ENCODE assay signal across 34 cellular contexts in genomic region chr3:86519819-86520218, GRCh38.
"Had no signal": no experiment of that assay in that cellular context is flagged by ENCODE, and none has a peak within 500 bp of the region (broad histone marks: within the 10 kb centered on the region; RNA-seq: fewer than 3 reads in every experiment).

No MANE protein-coding gene starts in this region.

- H3K27me3 ChIP-seq: MG63 had no signal

- H3K27ac ChIP-seq: KMS-11 had no signal

- H3K9ac ChIP-seq: KMS-11 had no signal

- H3K36me3 ChIP-seq: MG63 had no signal

- H3K9me3 ChIP-seq: MG63 had no signal

- H3K4me2 ChIP-seq: KMS-11 had no signal

- H3K4me3 ChIP-seq: MG63 had no signal

- DNase-seq: Karpas-422, Kasumi-1, MG63, MM.1S, MV-4-11, NCI-H1048, NCI-H1092, NCI-H1092 treated with DMSO at 0.1 percent for 48 hours, NCI-H1105, NCI-H1105 treated with DMSO at 0.1 percent for 48 hours, NCI-H1417, NCI-H1417 treated with DMSO at 0.1 percent for 48 hours, NCI-H1436, NCI-H1436 treated with DMSO at 0.1 percent for 48 hours, NCI-H146, NCI-H1694, NCI-H1694 treated with DMSO at 0.1 percent for 48 hours, NCI-H187, NCI-H187 treated with DMSO at 0.1 percent for 48 hours, NCI-H1930, NCI-H2029, NCI-H2029 treated with DMSO at 0.1 percent for 48 hours, NCI-H2081, NCI-H2081 treated with DMSO at 0.1 percent for 48 hours, NCI-H2107, NCI-H2171, NCI-H2171 treated with DMSO at 0.1 percent for 48 hours, NCI-H2227 treated with DMSO at 0.1 percent for 48 hours, NCI-H226, NCI-H345, NCI-H446, NCI-H446 treated with DMSO at 0.1 percent for 48 hours, NCI-H510A had no signal
